ENCODE assay signal across 21 cellular contexts in genomic region chr14:94886931-94887330, GRCh38.
"Had no signal": no experiment of that assay in that cellular context is flagged by ENCODE, and none has a peak within 500 bp of the region (broad histone marks: within the 10 kb centered on the region; RNA-seq: fewer than 3 reads in every experiment).

No MANE protein-coding gene starts in this region.

- H3K4me3 ChIP-seq: MG63, SJCRH30 had no signal

- DNase-seq: IMR-90, Karpas-422, KG1, MG63, NCI-H1092, NCI-H1105 treated with DMSO at 0.1 percent for 48 hours, NCI-H1417 treated with DMSO at 0.1 percent for 48 hours, NCI-H146, NCI-H187, NCI-H2029, NCI-H2081 treated with DMSO at 0.1 percent for 48 hours, NCI-H2171, NCI-H226, NCI-H446, NCI-H510A, NCI-H524 treated with DMSO at 0.1 percent for 48 hours, NCI-H69, NCI-H774, PC-3, SHP77 treated with DMSO at 0.1 percent for 48 hours, SJCRH30 had no signal

- H3K4me1 ChIP-seq: SJCRH30 had no signal

- H3K9me3 ChIP-seq: MG63, SJCRH30 had no signal

- H3K27ac ChIP-seq: SJCRH30 had no signal

- H3K36me3 ChIP-seq: MG63, SJCRH30 had no signal

- H3K27me3 ChIP-seq: MG63, SJCRH30 had no signal
